In the genomic region with DNA sequence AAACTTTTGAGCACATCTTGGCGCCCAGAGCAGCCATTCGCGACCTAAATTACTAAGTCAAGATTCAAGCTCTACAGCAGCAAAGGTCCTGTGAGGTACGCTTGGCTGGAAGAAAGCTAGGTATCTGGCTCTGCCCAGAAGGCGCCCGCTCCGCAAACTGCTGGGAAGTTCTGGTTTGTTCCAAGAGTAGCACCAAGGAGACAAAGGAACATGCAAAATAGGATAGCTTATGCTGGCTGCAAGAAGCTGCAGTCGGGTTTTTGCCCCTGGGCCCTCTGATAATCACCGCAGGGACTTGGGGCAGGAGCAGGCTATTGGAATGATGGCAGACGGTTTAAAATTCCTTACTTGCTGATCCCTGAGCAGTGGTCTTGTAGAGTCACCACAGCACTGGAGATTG, we compare ENCODE assay signal across 31 cellular contexts. TPM values are rescaled to one million over a fixed set of nuclear protein-coding genes. Genes with fewer than 3 reads are reported as not detected.
"Had no signal": no experiment of that assay in that cellular context is flagged by ENCODE, and none has a peak within 500 bp of the region (broad histone marks: within the 10 kb centered on the region; RNA-seq: fewer than 3 reads in every experiment).

No MANE protein-coding gene starts in this region.

- H3K36me3 Mint-ChIP-seq: stimulated activated effector memory CD8-positive, alpha-beta T cell treated with anti-CD3 and anti-CD28 coated beads, Interleukin-12 subunit alpha, Interleukin-12 subunit beta, amount 100 ng/mL, for 72 hours; stimulated activated memory B cell treated with anti-CD40 and anti-IgM and Interleukin-4, amounts not matched to agents 10 μg/mL and 1 μg/mL and 100 μg/mL, for 72 hours; stimulated activated naive B cell treated with anti-CD40 and anti-IgM and Interleukin-4, amounts not matched to agents 10 μg/mL and 1 μg/mL and 100 μg/mL, for 72 hours; type B pancreatic cell had no signal

- H3K4me1 Mint-ChIP-seq: stimulated activated effector memory CD8-positive, alpha-beta T cell treated with anti-CD3 and anti-CD28 coated beads, Interleukin-12 subunit alpha, Interleukin-12 subunit beta, amount 100 ng/mL, for 72 hours; stimulated activated memory B cell treated with anti-CD40 and anti-IgM and Interleukin-4, amounts not matched to agents 10 μg/mL and 1 μg/mL and 100 μg/mL, for 72 hours; stimulated activated naive B cell treated with anti-CD40 and anti-IgM and Interleukin-4, amounts not matched to agents 10 μg/mL and 1 μg/mL and 100 μg/mL, for 72 hours; stimulated activated naive CD8-positive, alpha-beta T cell treated with anti-CD3 and anti-CD28 coated beads, Interleukin-15, amount 100 ng/mL, for 72 hours had no signal

- H3K4me3 Mint-ChIP-seq: stimulated activated effector memory CD8-positive, alpha-beta T cell treated with anti-CD3 and anti-CD28 coated beads, Interleukin-12 subunit alpha, Interleukin-12 subunit beta, amount 100 ng/mL, for 72 hours; stimulated activated memory B cell treated with anti-CD40 and anti-IgM and Interleukin-4, amounts not matched to agents 10 μg/mL and 1 μg/mL and 100 μg/mL, for 72 hours; stimulated activated naive B cell treated with anti-CD40 and anti-IgM and Interleukin-4, amounts not matched to agents 10 μg/mL and 1 μg/mL and 100 μg/mL, for 72 hours; stimulated activated naive CD8-positive, alpha-beta T cell treated with anti-CD3 and anti-CD28 coated beads, Interleukin-15, amount 100 ng/mL, for 72 hours; stimulated activated naive CD8-positive, alpha-beta T cell treated with anti-CD3 and anti-CD28 coated beads, Interleukin-15, Interleukin-2, amounts not matched to agents 100 ng/mL and 50 ng/mL, for 24 hours; type B pancreatic cell had no signal

- H3K4me3 ChIP-seq: stomach, suprapubic skin, testis, thoracic aorta, thyroid gland, tibial artery, tibial nerve, transverse colon, upper lobe of left lung, upper lobe of right lung, uterus, vagina had no signal

- H3K9me3 ChIP-seq: stomach, suprapubic skin, testis, thoracic aorta, thyroid gland, tibial artery, tibial nerve, transverse colon, upper lobe of left lung, upper lobe of right lung, uterus, vagina had no signal

- H3K27ac ChIP-seq: stomach, suprapubic skin, testis, thoracic aorta, thyroid gland, tibial artery, tibial nerve, transverse colon, upper lobe of left lung, upper lobe of right lung, uterus, vagina had no signal

- H3K36me3 ChIP-seq: stomach, suprapubic skin, thoracic aorta, thyroid gland, tibial artery, tibial nerve, transverse colon, upper lobe of left lung, upper lobe of right lung, uterus, vagina had no signal

- H3K27ac Mint-ChIP-seq: stimulated activated effector memory CD8-positive, alpha-beta T cell treated with anti-CD3 and anti-CD28 coated beads, Interleukin-12 subunit alpha, Interleukin-12 subunit beta, amount 100 ng/mL, for 72 hours; stimulated activated memory B cell treated with anti-CD40 and anti-IgM and Interleukin-4, amounts not matched to agents 10 μg/mL and 1 μg/mL and 100 μg/mL, for 72 hours; stimulated activated naive B cell treated with anti-CD40 and anti-IgM and Interleukin-4, amounts not matched to agents 10 μg/mL and 1 μg/mL and 100 μg/mL, for 72 hours; stimulated activated naive CD8-positive, alpha-beta T cell treated with anti-CD3 and anti-CD28 coated beads, Interleukin-15, amount 100 ng/mL, for 72 hours; stimulated activated naive CD8-positive, alpha-beta T cell treated with anti-CD3 and anti-CD28 coated beads, Interleukin-15, Interleukin-2, amounts not matched to agents 100 ng/mL and 50 ng/mL, for 24 hours; type B pancreatic cell had no signal

- ATAC-seq: stimulated activated effector memory CD8-positive, alpha-beta T cell treated with anti-CD3 and anti-CD28 coated beads, Interleukin-12 subunit alpha, Interleukin-12 subunit beta, amount 100 ng/mL, for 72 hours; stimulated activated memory B cell treated with anti-CD40 and anti-IgM and Interleukin-4, amounts not matched to agents 10 μg/mL and 1 μg/mL and 100 μg/mL, for 72 hours; stimulated activated naive B cell treated with anti-CD40 and anti-IgM and Interleukin-4, amounts not matched to agents 10 μg/mL and 1 μg/mL and 100 μg/mL, for 72 hours; stimulated activated naive CD8-positive, alpha-beta T cell treated with anti-CD3 and anti-CD28 coated beads, Interleukin-15, amount 100 ng/mL, for 72 hours; stimulated activated naive CD8-positive, alpha-beta T cell treated with anti-CD3 and anti-CD28 coated beads, Interleukin-15, Interleukin-2, amounts not matched to agents 100 U/mL and 50 U/mL, for 24 hours; upper lobe of right lung had no signal

- DNase-seq: stimulated activated CD4-positive, alpha-beta T cell treated with anti-CD3 and anti-CD28 coated beads, Interleukin-2, amount 100 ng/mL, for 48 hours; stimulated activated CD4-positive, alpha-beta T cell treated with anti-CD3 and anti-CD28 coated beads, Interleukin-4, amount 100 ng/mL, for 1 hour; stimulated activated CD4-positive, alpha-beta T cell treated with anti-CD3 and anti-CD28 coated beads, Interleukin-4, amount 100 ng/mL, for 24 hours; stimulated activated CD4-positive, alpha-beta T cell treated with anti-CD3 and anti-CD28 coated beads, Interleukin-4, amount 100 ng/mL, for 4 hours; stimulated activated CD8-positive, alpha-beta memory T cell treated with anti-CD3 and anti-CD28 coated beads, Interleukin-4, amount 100 ng/mL, for 48 hours; stimulated activated naive B cell treated with anti-CD40 and anti-IgM and Interleukin-4, amounts not matched to agents 10 μg/mL and 1 μg/mL and 100 μg/mL, for 72 hours; stimulated activated naive CD4-positive, alpha-beta T cell; stimulated activated naive CD4-positive, alpha-beta T cell treated with Interleukin-2 at 50 U/mL for 16 hours; stimulated activated naive CD8-positive, alpha-beta T cell treated with anti-CD3 and anti-CD28 coated beads, Interleukin-15, amount 100 ng/mL, for 72 hours; stimulated activated naive CD8-positive, alpha-beta T cell treated with anti-CD3 and anti-CD28 coated beads, Interleukin-15, Interleukin-2, amounts not matched to agents 100 U/mL and 50 U/mL, for 24 hours; stomach; substantia nigra; testis; thyroid gland; tibial artery; transverse colon; trophoblast cell; upper lobe of left lung; upper lobe of right lung; uterus had no signal

- H3K27me3 Mint-ChIP-seq: stimulated activated memory B cell treated with anti-CD40 and anti-IgM and Interleukin-4, amounts not matched to agents 10 μg/mL and 1 μg/mL and 100 μg/mL, for 72 hours; stimulated activated naive B cell treated with anti-CD40 and anti-IgM and Interleukin-4, amounts not matched to agents 10 μg/mL and 1 μg/mL and 100 μg/mL, for 72 hours; stimulated activated naive CD8-positive, alpha-beta T cell treated with anti-CD3 and anti-CD28 coated beads, Interleukin-15, Interleukin-2, amounts not matched to agents 100 ng/mL and 50 ng/mL, for 24 hours; type B pancreatic cell had no signal

- H3K9me3 Mint-ChIP-seq: stimulated activated memory B cell treated with anti-CD40 and anti-IgM and Interleukin-4, amounts not matched to agents 10 μg/mL and 1 μg/mL and 100 μg/mL, for 72 hours; stimulated activated naive CD8-positive, alpha-beta T cell treated with anti-CD3 and anti-CD28 coated beads, Interleukin-15, amount 100 ng/mL, for 72 hours; type B pancreatic cell had no signal

- H3K4me1 ChIP-seq: stomach, suprapubic skin, testis, thyroid gland, tibial artery, tibial nerve, transverse colon, upper lobe of left lung, upper lobe of right lung, uterus, vagina had no signal

- H3K27me3 ChIP-seq: suprapubic skin, testis, thyroid gland, tibial artery, tibial nerve, transverse colon, upper lobe of left lung, upper lobe of right lung, uterus, vagina had no signal

RNA-seq across cellular contexts. Expression of a gene that starts 3.0 kb away (rescaled TPM):
- total RNA-seq: stomach, subcutaneous adipose tissue, suprapubic skin, thoracic aorta, tibial nerve, transverse colon, upper lobe of left lung, upper lobe of right lung, vagina had no signal
- polyA plus RNA-seq: stomach, thymus, urinary bladder had no signal
